In the genomic region with DNA sequence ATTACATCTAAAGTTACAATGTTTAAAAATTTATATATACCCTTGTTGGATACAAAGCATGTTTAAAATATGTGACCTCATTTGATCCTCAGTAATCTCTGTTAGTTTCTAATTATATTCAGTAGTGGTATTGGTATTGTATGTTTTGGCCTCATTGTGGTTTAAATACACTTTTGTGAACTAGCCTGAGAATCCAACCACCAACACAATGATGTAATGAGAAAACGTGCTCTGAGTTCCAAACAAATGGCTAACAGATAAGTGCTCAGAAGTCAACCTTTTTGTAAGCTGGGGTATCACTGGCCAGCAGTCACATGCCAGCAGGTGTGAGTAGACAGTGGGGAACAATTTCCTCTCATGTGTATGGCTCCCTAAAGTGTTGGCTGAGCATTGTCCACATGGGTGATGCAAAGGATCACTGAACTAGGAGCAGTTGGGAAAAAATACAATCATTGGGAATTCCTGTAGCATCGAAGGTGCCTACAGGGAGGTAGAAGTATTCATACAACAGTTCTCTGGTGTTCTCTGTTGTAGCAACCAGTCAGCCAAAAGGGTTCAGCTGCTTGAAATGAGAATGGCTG, we compare ENCODE assay signal across 20 cellular contexts. TPM values are rescaled to one million over a fixed set of nuclear protein-coding genes. Genes with fewer than 3 reads are reported as not detected.
A peak's percentile ranks its signal among the peaks of the same experiment; 100 is the strongest.
DNase-seq lines count a peak whose midpoint lies in the region; ATAC-seq and TF ChIP-seq lines count a peak whose summit lies in the region.
"Had no signal": no experiment of that assay in that cellular context is flagged by ENCODE, and none has a peak within 500 bp of the region (broad histone marks: within the 10 kb centered on the region; RNA-seq: fewer than 3 reads in every experiment).

No MANE protein-coding gene starts in this region.

- H3K27ac ChIP-seq in neutrophil = peak overlapping the region; percentile 99
- H3K27ac ChIP-seq: GM23248, psoas muscle, thoracic aorta had no signal

- intact Hi-C loops in activated T-helper 2 cell treated with anti-CD3 and anti-CD28 coated beads, Interferon-gamma antibody, Interleukin-2, Interleukin-4, amounts not matched to agents 10 μg/mL and 5 μg/mL and 100 μg/mL, durations not matched to agents 14 hours and 24 hours and 36 hours (cut with micrococcal nuclease) = no loop called here

- H3K9me3 ChIP-seq in neutrophil = no peaks in the 10 kb centered on the region
- H3K9me3 ChIP-seq: esophagus squamous epithelium, psoas muscle, thoracic aorta had no signal

- no peaks in the 10 kb centered on the region for H3K27me3 ChIP-seq in neutrophil
- H3K27me3 ChIP-seq: esophagus squamous epithelium had no signal

- peak overlapping the region; percentile 98 for H3K27ac Mint-ChIP-seq in activated T-cell treated with anti-CD3 and anti-CD28 coated beads, Interleukin-2, amount 50 U/mL, for 24 hours
- peak overlapping the region in 2 of 3 donors; percentile 59 to 71 for H3K27ac Mint-ChIP-seq in IgD-negative memory B cell
- peak overlapping the region; percentile 38 for H3K27ac Mint-ChIP-seq in activated T-helper 2 cell treated with anti-CD3 and anti-CD28 coated beads, Interferon-gamma antibody, Interleukin-2, Interleukin-4, amounts not matched to agents 10 μg/mL and 5 μg/mL and 100 μg/mL, durations not matched to agents 14 hours and 24 hours and 36 hours
- H3K27ac Mint-ChIP-seq: activated T-helper 17 cell treated with anti-CD3 and anti-CD28 coated beads, Interleukin-2, amount 50 U/mL, for 72 hours had no signal

- H3K4me3 Mint-ChIP-seq in activated T-cell treated with anti-CD3 and anti-CD28 coated beads, Interleukin-2, amount 50 U/mL, for 24 hours = no peak overlapping the region
- peak overlapping the region in 1 of 4 donors; percentile 7 for H3K4me3 Mint-ChIP-seq in IgD-negative memory B cell
- H3K4me3 Mint-ChIP-seq in activated T-helper 2 cell treated with anti-CD3 and anti-CD28 coated beads, Interferon-gamma antibody, Interleukin-2, Interleukin-4, amounts not matched to agents 10 μg/mL and 5 μg/mL and 100 μg/mL, durations not matched to agents 14 hours and 24 hours and 36 hours (ENCODE audit: low read depth) = no peak overlapping the region

- H3K36me3 Mint-ChIP-seq in activated T-cell treated with anti-CD3 and anti-CD28 coated beads, Interleukin-2, amount 50 U/mL, for 24 hours (ENCODE audit: low read depth) = peaks cover 28% of the 10 kb centered on the region
- peaks cover 5% of the 10 kb centered on the region for H3K36me3 Mint-ChIP-seq in IgD-negative memory B cell
- peaks cover 28% of the 10 kb centered on the region for H3K36me3 Mint-ChIP-seq in activated T-helper 2 cell treated with anti-CD3 and anti-CD28 coated beads, Interferon-gamma antibody, Interleukin-2, Interleukin-4, amounts not matched to agents 10 μg/mL and 5 μg/mL and 100 μg/mL, durations not matched to agents 14 hours and 24 hours and 36 hours (ENCODE audit: low read depth)

- no peak for DNase-seq in activated T-cell treated with anti-CD3 and anti-CD28 coated beads, Interleukin-2, amount 50 U/mL, for 24 hours
- DNase-seq in activated T-cell treated with anti-CD3 and anti-CD28 coated beads, Interleukin-2, amount 50 U/mL, for 48 hours = no peak
- DNase-seq in activated T-helper 2 cell treated with anti-CD3 and anti-CD28 coated beads, Interferon-gamma antibody, Interleukin-2, Interleukin-4, amounts not matched to agents 10 μg/mL and 5 μg/mL and 100 μg/mL, durations not matched to agents 14 hours and 24 hours and 36 hours (ENCODE audit: low spot score) = no peak
- DNase-seq in stimulated activated CD4-positive, alpha-beta T cell treated with anti-CD3 and anti-CD28 coated beads, Interleukin-12 subunit alpha, Interleukin-12 subunit beta, amount 100 ng/mL, for 4 hours = no peak
- DNase-seq: activated CD4-positive, alpha-beta T cell treated with anti-CD3 and anti-CD28 coated beads, Interleukin-2, amount 50 U/mL, for 48 hours; aorta; effector CD4-positive, alpha-beta T cell; esophagus squamous epithelium; GM23248; left colon; psoas muscle had no signal

- ATAC-seq in GM21619 (IDR thresholded peaks at IDR 0.05; ENCODE audit: unreplicated experiment) (no peak), HG03457 (IDR thresholded peaks at IDR 0.05; ENCODE audit: unreplicated experiment) (no peak)
- ATAC-seq: activated T-helper 17 cell treated with anti-CD3 and anti-CD28 coated beads, Interleukin-2, amount 50 U/mL, for 72 hours; left colon; psoas muscle had no signal

- no peaks in the 10 kb centered on the region for H3K27me3 Mint-ChIP-seq in activated T-cell treated with anti-CD3 and anti-CD28 coated beads, Interleukin-2, amount 50 U/mL, for 24 hours
- no peaks in the 10 kb centered on the region for H3K27me3 Mint-ChIP-seq in IgD-negative memory B cell
- no peaks in the 10 kb centered on the region for H3K27me3 Mint-ChIP-seq in activated T-helper 2 cell treated with anti-CD3 and anti-CD28 coated beads, Interferon-gamma antibody, Interleukin-2, Interleukin-4, amounts not matched to agents 10 μg/mL and 5 μg/mL and 100 μg/mL, durations not matched to agents 14 hours and 24 hours and 36 hours (ENCODE audit: low read depth)
- H3K27me3 Mint-ChIP-seq: activated T-helper 17 cell treated with anti-CD3 and anti-CD28 coated beads, Interleukin-2, amount 50 U/mL, for 72 hours had no signal

- peak overlapping the region; percentile 46 to 57 for H3K4me3 ChIP-seq in neutrophil (ENCODE audit: low read depth in 1 of 2, low read length in 1 of 2)
- H3K4me3 ChIP-seq: esophagus squamous epithelium, GM23248, psoas muscle, thoracic aorta had no signal

- peaks cover 10% of the 10 kb centered on the region for H3K36me3 ChIP-seq in neutrophil
- H3K36me3 ChIP-seq: thoracic aorta had no signal

- TF ChIP-seq CTCF in neutrophil (IDR thresholded peaks at IDR 0.05) = no peak

- H3K9me3 Mint-ChIP-seq in activated T-cell treated with anti-CD3 and anti-CD28 coated beads, Interleukin-2, amount 50 U/mL, for 24 hours = peaks cover 2% of the 10 kb centered on the region
- no peaks in the 10 kb centered on the region for H3K9me3 Mint-ChIP-seq in IgD-negative memory B cell
- H3K9me3 Mint-ChIP-seq in activated T-helper 2 cell treated with anti-CD3 and anti-CD28 coated beads, Interferon-gamma antibody, Interleukin-2, Interleukin-4, amounts not matched to agents 10 μg/mL and 5 μg/mL and 100 μg/mL, durations not matched to agents 14 hours and 24 hours and 36 hours = no peaks in the 10 kb centered on the region
- H3K9me3 Mint-ChIP-seq: activated T-helper 17 cell treated with anti-CD3 and anti-CD28 coated beads, Interleukin-2, amount 50 U/mL, for 72 hours had no signal

- peaks cover 51% of the 10 kb centered on the region for H3K4me1 Mint-ChIP-seq in activated T-cell treated with anti-CD3 and anti-CD28 coated beads, Interleukin-2, amount 50 U/mL, for 24 hours (ENCODE audit: low read depth)
- peaks cover 27 to 29% (median 27%) of the 10 kb centered on the region in 3 donors for H3K4me1 Mint-ChIP-seq in IgD-negative memory B cell
- peaks cover 57% of the 10 kb centered on the region for H3K4me1 Mint-ChIP-seq in activated T-helper 2 cell treated with anti-CD3 and anti-CD28 coated beads, Interferon-gamma antibody, Interleukin-2, Interleukin-4, amounts not matched to agents 10 μg/mL and 5 μg/mL and 100 μg/mL, durations not matched to agents 14 hours and 24 hours and 36 hours (ENCODE audit: low read depth)

- peaks cover 97 to 98% of the 10 kb centered on the region in 2 experiments for H3K4me1 ChIP-seq in neutrophil (ENCODE audit: control insufficient read depth in 1 of 2, insufficient read depth in 1 of 2, low read depth in 1 of 2, low read length in 1 of 2)
- H3K4me1 ChIP-seq: esophagus squamous epithelium, psoas muscle had no signal

RNA-seq across cellular contexts. Expression of a gene that starts 56.1 kb away (rescaled TPM):
- polyA plus RNA-seq in IgD-negative memory B cell = 76.8 TPM
- total RNA-seq in activated T-helper 2 cell treated with anti-CD3 and anti-CD28 coated beads, Interferon-gamma antibody, Interleukin-2, Interleukin-4, amounts not matched to agents 10 μg/mL and 5 μg/mL and 100 μg/mL, durations not matched to agents 14 hours and 24 hours and 36 hours = 113 and 123 TPM in 2 replicates
- total RNA-seq: A673, GM23248, HT-29 had no signal
- polyA plus RNA-seq: GM23248, neural cell had no signal

Comparison
In these comparisons a context has a peak if more than half of its experiments do, and no peak if none do; other contexts are left out.
1. H3K27ac Mint-ChIP-seq: peak in every context shown above with its lines; median percentile 98 in activated T-cell treated with anti-CD3 and anti-CD28 coated beads, Interleukin-2, amount 50 U/mL, for 24 hours; 65 in IgD-negative memory B cell; 38 in activated T-helper 2 cell treated with anti-CD3 and anti-CD28 coated beads, Interferon-gamma antibody, Interleukin-2, Interleukin-4, amounts not matched to agents 10 μg/mL and 5 μg/mL and 100 μg/mL, durations not matched to agents 14 hours and 24 hours and 36 hours.